ENCODE assay signal across 18 cellular contexts in genomic region chr2:16317211-16317830, GRCh38.
"Had no signal": no experiment of that assay in that cellular context is flagged by ENCODE, and none has a peak within 500 bp of the region (broad histone marks: within the 10 kb centered on the region; RNA-seq: fewer than 3 reads in every experiment).

No MANE protein-coding gene starts in this region.

- H3K27ac ChIP-seq: adrenal gland, colonic mucosa, gastroesophageal sphincter, sigmoid colon, spleen, thoracic aorta, upper lobe of left lung had no signal

- H3K36me3 ChIP-seq: adrenal gland, colonic mucosa, gastroesophageal sphincter, sigmoid colon, spleen, thoracic aorta, upper lobe of left lung had no signal

- H3K4me3 ChIP-seq: adrenal gland, colonic mucosa, gastroesophageal sphincter, lung, sigmoid colon, spleen, thoracic aorta, upper lobe of left lung had no signal

- H3K4me1 ChIP-seq: adrenal gland, colonic mucosa, gastroesophageal sphincter, sigmoid colon, upper lobe of left lung had no signal

- H3K9me3 ChIP-seq: adrenal gland, colonic mucosa, gastroesophageal sphincter, sigmoid colon, spleen, thoracic aorta, upper lobe of left lung had no signal

- DNase-seq: activated CD4-positive, alpha-beta T cell treated with anti-CD3 and anti-CD28 coated beads for 1 hour; activated CD4-positive, alpha-beta T cell treated with anti-CD3 and anti-CD28 coated beads, Interleukin-2, amount 50 U/mL, for 1 hour; activated CD8-positive, alpha-beta T cell treated with anti-CD3 and anti-CD28 coated beads, Interleukin-2, amount 10 ng/mL, durations not matched to agents 7 days and 5 days; activated T-cell treated with anti-CD3 and anti-CD28 coated beads, Interleukin-2, amount 50 U/mL, for 1 hour; adrenal gland; colonic mucosa; head of caudate nucleus; hypothalamus; occipital lobe; sigmoid colon; spleen; stimulated activated CD4-positive, alpha-beta T cell treated with anti-CD3 and anti-CD28 coated beads, Interleukin-4, amount 100 ng/mL, for 1 hour; stimulated activated naive CD4-positive, alpha-beta T cell treated with Interleukin-2 at 50 U/mL for 16 hours; T-helper 9 cell had no signal

- H3K27me3 ChIP-seq: adrenal gland, colonic mucosa, gastroesophageal sphincter, sigmoid colon, spleen, upper lobe of left lung had no signal

- ATAC-seq: activated CD8-positive, alpha-beta T cell treated with anti-CD3 and anti-CD28 coated beads, Interleukin-2, amount 10 ng/mL, durations not matched to agents 7 days and 5 days; gastroesophageal sphincter had no signal
